Comparison of ENCODE assay signal across 8 cellular contexts in genomic region chr10:72334832-72335393, GRCh38. TPM values are rescaled to one million over a fixed set of nuclear protein-coding genes. Genes with fewer than 3 reads are reported as not detected.
A peak's percentile ranks its signal among the peaks of the same experiment; 100 is the strongest.
DNase-seq lines count a peak whose midpoint lies in the region; ATAC-seq, FAIRE-seq and TF ChIP-seq lines count a peak whose summit lies in the region.

No MANE protein-coding gene starts in this region.

- H3K27me3 Mint-ChIP-seq in activated T-cell treated with anti-CD3 and anti-CD28 coated beads, Interleukin-2, amount 50 U/mL, for 4 hours (ENCODE audit: low read depth) = no peaks in the 10 kb centered on the region

- TF ChIP-seq POLR2A in GM12891 (IDR thresholded peaks at IDR 0.05; ENCODE audit: low read depth, low read length) (no peak), transverse colon (IDR thresholded peaks at IDR 0.05) (no peak)

- H3K4me3 Mint-ChIP-seq in activated T-cell treated with anti-CD3 and anti-CD28 coated beads, Interleukin-2, amount 50 U/mL, for 4 hours = peak overlapping the region; percentile 52

- no peaks in the 10 kb centered on the region for H3K9me3 Mint-ChIP-seq in activated T-cell treated with anti-CD3 and anti-CD28 coated beads, Interleukin-2, amount 50 U/mL, for 4 hours

- DNase-seq in GM12891 (ENCODE audit: insufficient read length, low spot score) (peak; percentile 73), NOMO-1 (lab: John Stamatoyannopoulos, UW; ENCODE audit: unreplicated experiment in 2 of 2) (peak; percentile 62 to 71), fibroblast of the aortic adventitia (ENCODE audit: low read depth) (peak; percentile 86), occipital lobe (lab: John Stamatoyannopoulos, UW) (peak; percentile 48), transverse colon (peak; percentile 90), D341Med (ENCODE audit: low spot score) (no peak)
- DNase-seq in activated T-cell treated with anti-CD3 and anti-CD28 coated beads, Interleukin-2, amount 50 U/mL, for 4 hours = peak; percentile 63

- H3K4me1 ChIP-seq in transverse colon = peaks cover 37 to 62% (median 47%) of the 10 kb centered on the region in 4 donors

- H3K36me3 ChIP-seq in transverse colon = peaks cover 0 to 18% (median 7%) of the 10 kb centered on the region in 4 donors

- H3K4me3 ChIP-seq in fibroblast of the aortic adventitia (ENCODE audit: low read depth, low read length) (no peak overlapping the region), transverse colon (no peak overlapping the region)

- peaks cover 75% of the 10 kb centered on the region for H3K4me1 Mint-ChIP-seq in activated T-cell treated with anti-CD3 and anti-CD28 coated beads, Interleukin-2, amount 50 U/mL, for 4 hours (ENCODE audit: low read depth)

- H3K9me3 ChIP-seq in transverse colon = no peaks in the 10 kb centered on the region

- no peak for TF ChIP-seq CTCF in fibroblast of the aortic adventitia (IDR thresholded peaks at IDR 0.05; ENCODE audit: insufficient read depth, low read length)
- TF ChIP-seq CTCF in transverse colon (IDR thresholded peaks at IDR 0.05) = no peak

- ATAC-seq in HG02642 (IDR thresholded peaks at IDR 0.05; ENCODE audit: poor library complexity, unreplicated experiment) = peak; percentile 59
- peak; percentile 49 for ATAC-seq in activated T-cell treated with anti-CD3 and anti-CD28 coated beads, Interleukin-2, amount 50 U/mL, for 4 hours

- WGBS in transverse colon (ENCODE audit: low coverage in 1 of 2), 2 donors = 49% methylated on average over 15 of the region's 15 CpGs; no CpG with 5 or more reads in 1 of the 2 donors

- in situ Hi-C loops in transverse colon (cut with MboI; ENCODE audit: low pct_ligation_motif_present in 1 of 4, low pct_unique_long_range_greater_than_20kb in 1 of 4, low sequenced_read_pairs in 3 of 4) = loop anchor here (10.0 to 25.0 kb wide), 7 partner anchors 90 to 448 kb away; partner anchors contain the start of genes ANAPC16 (in 1 of the 4) and ASCC1 (in 1 of the 4)

- FAIRE-seq in GM12891 (lab: Jason Lieb, UNC) = peak; percentile 97

- peak overlapping the region; percentile 80 to 86 (median 82) for H3K27ac ChIP-seq in transverse colon

- H3K27me3 ChIP-seq in transverse colon = no peaks in the 10 kb centered on the region

- peak; percentile 85 for TF ChIP-seq EP300 in transverse colon (IDR thresholded peaks at IDR 0.05; ENCODE audit: low read depth)

- peaks cover 15% of the 10 kb centered on the region for H3K36me3 Mint-ChIP-seq in activated T-cell treated with anti-CD3 and anti-CD28 coated beads, Interleukin-2, amount 50 U/mL, for 4 hours (ENCODE audit: insufficient read depth)

- intact Hi-C loops in transverse colon (cut with DNase I; ENCODE audit: low total_unique reads) = loop anchor here (5.0 kb wide), 2 partner anchors 63 to 118 kb away; partner anchors contain the start of genes ANAPC16, ASCC1 and DDIT4

TF ChIP-seq in GM12891, 5 proteins besides CTCF, POLR2A, EP300 and RAD21:
- TF ChIP-seq POU2F2 (IDR thresholded peaks at IDR 0.05; ENCODE audit: low read depth, low read length) (peak; percentile 83), TAF1 (IDR thresholded peaks at IDR 0.05; ENCODE audit: low read depth, low read length) (no peak), SPI1 (IDR thresholded peaks at IDR 0.05; ENCODE audit: low read depth, low read length) (peak; percentile 70), POLR2AphosphoS5 (IDR thresholded peaks at IDR 0.05; ENCODE audit: low read depth, low read length) (no peak; the same call in 1 of the 2 replicates), PAX5 (IDR thresholded peaks at IDR 0.05; ENCODE audit: insufficient read depth, low read length, severe bottlenecking) (peak; percentile 63)

RNA-seq across cellular contexts. Expression of gene DNAJB12, which starts 19.8 kb away (rescaled TPM):
- 13.7 TPM for polyA plus RNA-seq in GM12891 (2012; ENCODE audit: low read depth, missing spikeins)
- total RNA-seq in activated T-cell treated with anti-CD3 and anti-CD28 coated beads, Interleukin-2, amount 50 U/mL, for 4 hours = 10 to 100 TPM; 32.6 to 39.4 (median 35.4) TPM
- total RNA-seq in fibroblast of the aortic adventitia (ENCODE audit: low replicate concordance) (17.7 and 24.5 TPM in 2 replicates), occipital lobe (12.2 TPM), transverse colon (10 to 100 TPM; 33.7 to 69.2 (median 38.0) TPM)
